25 cellular contexts compared by ENCODE assay signal in genomic region chrX:18465051-18465450, GRCh38.
"Had no signal": no experiment of that assay in that cellular context is flagged by ENCODE, and none has a peak within 500 bp of the region (broad histone marks: within the 10 kb centered on the region; RNA-seq: fewer than 3 reads in every experiment).

No MANE protein-coding gene starts in this region.

- H3K4me2 ChIP-seq: KMS-11, PC-9 had no signal

- H3K9me3 ChIP-seq: Peyer's patch, SJSA1 had no signal

- H3K27ac Mint-ChIP-seq: IgD-negative memory B cell had no signal

- H3K4me3 Mint-ChIP-seq: IgD-negative memory B cell had no signal

- H3K9ac ChIP-seq: KMS-11 had no signal

- DNase-seq: Kasumi-1; MV-4-11; NCI-H1048; NCI-H1105; NCI-H146; NCI-H1694 treated with DMSO at 0.1 percent for 48 hours; NCI-H2029; NCI-H2081 treated with DMSO at 0.1 percent for 48 hours; NCI-H2171; NCI-H226; NCI-H446; NCI-H510A; NCI-H524 treated with DMSO at 0.1 percent for 48 hours; NCI-H69; NCI-H774; NK-92 treated with Interleukin-12 subunit alpha and Interleukin-12 subunit beta, amount 100 ng/mL, for 24 hours; PC-9; Peyer's patch; SIG-M5 had no signal

- H3K4me1 ChIP-seq: Peyer's patch, SJSA1 had no signal

- H2AFZ ChIP-seq: PC-9 had no signal

- H3K36me3 Mint-ChIP-seq: IgD-negative memory B cell had no signal

- H3K27me3 ChIP-seq: Peyer's patch, SJSA1 had no signal

- H3K4me1 Mint-ChIP-seq: IgD-negative memory B cell had no signal

- H3K27ac ChIP-seq: HL-60, KMS-11, PC-9, Peyer's patch, SJSA1, SK-N-MC had no signal

- H3K4me3 ChIP-seq: K562, PC-9, Peyer's patch, SJSA1, SK-N-MC had no signal

- H3K27me3 Mint-ChIP-seq: IgD-negative memory B cell had no signal

- H3K36me3 ChIP-seq: Peyer's patch, SJSA1 had no signal
